In genomic region chr15:76012021-76012551, GRCh38 we compare ENCODE assay signal across 1 cellular context.
TF ChIP-seq lines count a peak whose summit lies in the region.

Gene NRG4, minus strand, starts transcription at chr15:76012424. Its CDS starts 1,194 bp downstream, at chr15:76011230.

TF ChIP-seq in K562, 482 proteins besides CTCF, POLR2A, EP300 and RAD21 (continued from another document):
- TF ChIP-seq PBX2 (CRISPR knock-in tag; IDR thresholded peaks at IDR 0.05; ENCODE audit: low read depth): no peak
- peak; percentile 96 for TF ChIP-seq PBX2 (tag; conservative IDR thresholded peaks at IDR 0.05; ENCODE audit: low read depth)
- peak; percentile 61; the same call in 1 of the 2 replicates for TF ChIP-seq NR2C1 (IDR thresholded peaks at IDR 0.05)
- TF ChIP-seq NR2C1 (tag; IDR thresholded peaks at IDR 0.05): peak; percentile 45; the same call in 1 of the 2 replicates
- TF ChIP-seq SMARCA4 (IDR thresholded peaks at IDR 0.05): peak; percentile 73
